1 cellular context compared by ENCODE assay signal in the genomic region with DNA sequence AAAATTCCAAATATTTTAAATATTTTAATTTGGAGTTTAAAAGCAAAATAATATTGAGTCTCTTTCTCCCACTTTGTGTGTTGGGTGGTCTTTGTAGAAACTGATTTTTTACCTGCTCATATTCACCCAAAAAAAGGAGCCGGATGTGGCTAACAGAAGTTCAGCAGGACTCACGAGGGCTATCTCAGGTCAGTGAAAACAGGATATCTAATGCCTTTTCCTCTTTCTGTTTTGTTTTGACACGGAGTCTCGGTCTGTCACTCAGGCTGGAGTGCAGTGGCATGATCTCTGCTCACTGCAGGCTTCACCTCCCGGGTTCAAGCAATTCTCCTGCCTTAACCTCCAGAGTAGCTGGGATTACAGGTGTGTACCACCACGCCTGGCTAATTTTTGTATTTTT.
TF ChIP-seq lines count a peak whose summit lies in the region.

No MANE protein-coding gene starts in this region.

TF ChIP-seq in neural cell, 6 proteins besides CTCF, POLR2A, EP300 and RAD21 (continued from another document):
- TF ChIP-seq, protein P1, sequence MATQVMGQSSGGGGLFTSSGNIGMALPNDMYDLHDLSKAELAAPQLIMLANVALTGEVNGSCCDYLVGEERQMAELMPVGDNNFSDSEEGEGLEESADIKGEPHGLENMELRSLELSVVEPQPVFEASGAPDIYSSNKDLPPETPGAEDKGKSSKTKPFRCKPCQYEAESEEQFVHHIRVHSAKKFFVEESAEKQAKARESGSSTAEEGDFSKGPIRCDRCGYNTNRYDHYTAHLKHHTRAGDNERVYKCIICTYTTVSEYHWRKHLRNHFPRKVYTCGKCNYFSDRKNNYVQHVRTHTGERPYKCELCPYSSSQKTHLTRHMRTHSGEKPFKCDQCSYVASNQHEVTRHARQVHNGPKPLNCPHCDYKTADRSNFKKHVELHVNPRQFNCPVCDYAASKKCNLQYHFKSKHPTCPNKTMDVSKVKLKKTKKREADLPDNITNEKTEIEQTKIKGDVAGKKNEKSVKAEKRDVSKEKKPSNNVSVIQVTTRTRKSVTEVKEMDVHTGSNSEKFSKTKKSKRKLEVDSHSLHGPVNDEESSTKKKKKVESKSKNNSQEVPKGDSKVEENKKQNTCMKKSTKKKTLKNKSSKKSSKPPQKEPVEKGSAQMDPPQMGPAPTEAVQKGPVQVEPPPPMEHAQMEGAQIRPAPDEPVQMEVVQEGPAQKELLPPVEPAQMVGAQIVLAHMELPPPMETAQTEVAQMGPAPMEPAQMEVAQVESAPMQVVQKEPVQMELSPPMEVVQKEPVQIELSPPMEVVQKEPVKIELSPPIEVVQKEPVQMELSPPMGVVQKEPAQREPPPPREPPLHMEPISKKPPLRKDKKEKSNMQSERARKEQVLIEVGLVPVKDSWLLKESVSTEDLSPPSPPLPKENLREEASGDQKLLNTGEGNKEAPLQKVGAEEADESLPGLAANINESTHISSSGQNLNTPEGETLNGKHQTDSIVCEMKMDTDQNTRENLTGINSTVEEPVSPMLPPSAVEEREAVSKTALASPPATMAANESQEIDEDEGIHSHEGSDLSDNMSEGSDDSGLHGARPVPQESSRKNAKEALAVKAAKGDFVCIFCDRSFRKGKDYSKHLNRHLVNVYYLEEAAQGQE (IDR thresholded peaks at IDR 0.05; ENCODE audit: borderline replicate concordance), result no peak
- no peak for TF ChIP-seq MXI1 (conservative IDR thresholded peaks at IDR 0.05; ENCODE audit: poor library complexity, severe bottlenecking)
- TF ChIP-seq POLR2AphosphoS5 (IDR thresholded peaks at IDR 0.05), result no peak
- TF ChIP-seq TAF1 (IDR thresholded peaks at IDR 0.05; ENCODE audit: low read depth), result no peak
